In genomic region chr5:134141346-134142050, GRCh38 we compare ENCODE assay signal across 9 cellular contexts. TPM values are rescaled to one million over a fixed set of nuclear protein-coding genes. Genes with fewer than 3 reads are reported as not detected.
DNase-seq lines count a peak whose midpoint lies in the region; ATAC-seq and TF ChIP-seq lines count a peak whose summit lies in the region.
"Had no signal": no experiment of that assay in that cellular context is flagged by ENCODE, and none has a peak within 500 bp of the region (broad histone marks: within the 10 kb centered on the region; RNA-seq: fewer than 3 reads in every experiment).

No MANE protein-coding gene starts in this region.

- peak overlapping the region; percentile 66 to 78 (median 76) for H3K27ac Mint-ChIP-seq in CD4-positive, CD25-positive, alpha-beta regulatory T cell
- H3K27ac Mint-ChIP-seq in activated naive CD8-positive, alpha-beta T cell = peak overlapping the region; percentile 67

- no peak overlapping the region for H3K4me3 Mint-ChIP-seq in CD4-positive, CD25-positive, alpha-beta regulatory T cell
- no peak overlapping the region for H3K4me3 Mint-ChIP-seq in activated naive CD8-positive, alpha-beta T cell

- H3K27me3 Mint-ChIP-seq in CD4-positive, CD25-positive, alpha-beta regulatory T cell = no peaks in the 10 kb centered on the region
- H3K27me3 Mint-ChIP-seq in activated naive CD8-positive, alpha-beta T cell = no peaks in the 10 kb centered on the region

- H3K27me3 ChIP-seq in CD4-positive, CD25-positive, alpha-beta regulatory T cell (ENCODE audit: control insufficient read depth, insufficient read depth, low read length) = no peaks in the 10 kb centered on the region

- H3K9me3 Mint-ChIP-seq in CD4-positive, CD25-positive, alpha-beta regulatory T cell = no peaks in the 10 kb centered on the region
- no peaks in the 10 kb centered on the region for H3K9me3 Mint-ChIP-seq in activated naive CD8-positive, alpha-beta T cell (ENCODE audit: low read depth)

- peak; percentile 8 for TF ChIP-seq CTCF in GM20000 (IDR thresholded peaks at IDR 0.05; ENCODE audit: extremely low read depth, missing control alignments)

- H3K4me1 ChIP-seq in CD4-positive, CD25-positive, alpha-beta regulatory T cell (ENCODE audit: control insufficient read depth, insufficient read depth, low read length, poor library complexity, severe bottlenecking) = peaks cover 52% of the 10 kb centered on the region

- peak overlapping the region; percentile 39 for H3K27ac ChIP-seq in CD4-positive, CD25-positive, alpha-beta regulatory T cell (ENCODE audit: insufficient read depth, low read length, poor library complexity, severe bottlenecking)

- DNase-seq in CD4-positive, CD25-positive, alpha-beta regulatory T cell = no peak
- DNase-seq in GM20000 (ENCODE audit: low spot score) (no peak), mesenteric fat pad (ENCODE audit: low spot score) (peak; percentile 64), foreskin melanocyte (no peak), retina (no peak)
- DNase-seq: SHP77 treated with DMSO at 0.1 percent for 48 hours had no signal

- ATAC-seq in CD4-positive, CD25-positive, alpha-beta regulatory T cell (ENCODE audit: low read depth in 2 of 2) = peak in 1 of 2 donors; percentile 13
- ATAC-seq in HG03442 (IDR thresholded peaks at IDR 0.05; ENCODE audit: unreplicated experiment) (no peak), HG03097 (IDR thresholded peaks at IDR 0.05; ENCODE audit: low FRiP score, unreplicated experiment) (no peak)

- H3K9me3 ChIP-seq in CD4-positive, CD25-positive, alpha-beta regulatory T cell (ENCODE audit: control insufficient read depth in 2 of 2, low read length in 2 of 2) = no peaks in the 10 kb centered on the region

- peaks cover 81% of the 10 kb centered on the region for H3K36me3 ChIP-seq in CD4-positive, CD25-positive, alpha-beta regulatory T cell (ENCODE audit: control insufficient read depth, insufficient read depth, low read length)

- H3K4me1 Mint-ChIP-seq in CD4-positive, CD25-positive, alpha-beta regulatory T cell = peaks cover 4 to 82% (median 25%) of the 10 kb centered on the region in 4 donors
- peaks cover 69% of the 10 kb centered on the region for H3K4me1 Mint-ChIP-seq in activated naive CD8-positive, alpha-beta T cell (ENCODE audit: low read depth)

- no peak overlapping the region for H3K4me3 ChIP-seq in CD4-positive, CD25-positive, alpha-beta regulatory T cell (ENCODE audit: low read depth, low read length)

- H3K36me3 Mint-ChIP-seq in CD4-positive, CD25-positive, alpha-beta regulatory T cell = peaks cover 58% of the 10 kb centered on the region
- H3K36me3 Mint-ChIP-seq in activated naive CD8-positive, alpha-beta T cell = peaks cover 3% of the 10 kb centered on the region

RNA-seq across cellular contexts. Expression of gene TCF7, which starts 27.0 kb away (rescaled TPM):
- 234 TPM for total RNA-seq in CD4-positive, CD25-positive, alpha-beta regulatory T cell
- polyA plus RNA-seq in CD4-positive, CD25-positive, alpha-beta regulatory T cell = 100 to 1,000 TPM in 1 of 4 donors, 10 to 100 TPM in 3; 55.4 to 118 (median 79.9) TPM
- total RNA-seq in mesenteric fat pad = 3.9 TPM

RNA-seq across cellular contexts. Expression of gene SKP1, which starts 35.3 kb away (rescaled TPM):
- 310 TPM for total RNA-seq in CD4-positive, CD25-positive, alpha-beta regulatory T cell
- polyA plus RNA-seq in CD4-positive, CD25-positive, alpha-beta regulatory T cell = 1,000 to 10,000 TPM; 1,181 to 1,272 (median 1,236) TPM
- 288 TPM for total RNA-seq in mesenteric fat pad

Comparison
In these comparisons a context has a peak if more than half of its experiments do, and no peak if none do; other contexts are left out.
1. RNA of gene TCF7, which starts 27.0 kb away (total RNA-seq): 234 TPM in CD4-positive, CD25-positive, alpha-beta regulatory T cell (single experiment); 3.9 TPM in mesenteric fat pad (single experiment); every median in the first group is over 10 times any median in the second.